10 cellular contexts compared by ENCODE assay signal in genomic region chr4:123587983-123588494, GRCh38.
A peak's percentile ranks its signal among the peaks of the same experiment; 100 is the strongest.
DNase-seq lines count a peak whose midpoint lies in the region; ATAC-seq and TF ChIP-seq lines count a peak whose summit lies in the region.
"Had no signal": no experiment of that assay in that cellular context is flagged by ENCODE, and none has a peak within 500 bp of the region (broad histone marks: within the 10 kb centered on the region; RNA-seq: fewer than 3 reads in every experiment).

No MANE protein-coding gene starts in this region.

- H3K4me3 Mint-ChIP-seq in osteocyte (ENCODE audit: unreplicated experiment) (peak overlapping the region; percentile 29), T-cell (no peak overlapping the region)
- H3K4me3 Mint-ChIP-seq: stimulated activated naive CD8-positive, alpha-beta T cell treated with anti-CD3 and anti-CD28 coated beads, Interleukin-15, Interleukin-2, amounts not matched to agents 100 ng/mL and 50 ng/mL, for 24 hours had no signal

- no peaks in the 10 kb centered on the region for H3K9me3 ChIP-seq in colonic mucosa
- H3K9me3 ChIP-seq: adrenal gland had no signal

- H3K9me3 Mint-ChIP-seq in osteocyte (ENCODE audit: unreplicated experiment), result no peaks in the 10 kb centered on the region
- H3K9me3 Mint-ChIP-seq in T-cell, result no peaks in the 10 kb centered on the region
- H3K9me3 Mint-ChIP-seq: stimulated activated naive CD8-positive, alpha-beta T cell treated with anti-CD3 and anti-CD28 coated beads, Interleukin-15, Interleukin-2, amounts not matched to agents 100 ng/mL and 50 ng/mL, for 24 hours had no signal

- H3K36me3 ChIP-seq in colonic mucosa, result no peaks in the 10 kb centered on the region
- H3K36me3 ChIP-seq: adrenal gland had no signal

- POLR2A ChIA-PET in T-cell (lab: Charles Lee), result no interaction called here

- CTCF ChIA-PET in T-cell (lab: Charles Lee), result no interaction called here

- H3K4me3 ChIP-seq in colonic mucosa, result no peak overlapping the region
- H3K4me3 ChIP-seq: adrenal gland had no signal

- intact Hi-C loops in colonic mucosa (cut with DNase I), result no loop called here

- H3K27me3 ChIP-seq in colonic mucosa, result no peaks in the 10 kb centered on the region
- H3K27me3 ChIP-seq: adrenal gland had no signal

- TF ChIP-seq CTCF in colonic mucosa (IDR thresholded peaks at IDR 0.05) (no peak), osteocyte (IDR thresholded peaks at IDR 0.05) (no peak)

- H3K27me3 Mint-ChIP-seq in osteocyte (ENCODE audit: unreplicated experiment) (no peaks in the 10 kb centered on the region), T-cell (no peaks in the 10 kb centered on the region)
- H3K27me3 Mint-ChIP-seq: stimulated activated naive CD8-positive, alpha-beta T cell treated with anti-CD3 and anti-CD28 coated beads, Interleukin-15, Interleukin-2, amounts not matched to agents 100 ng/mL and 50 ng/mL, for 24 hours had no signal

- ATAC-seq in GM21529 (IDR thresholded peaks at IDR 0.05; ENCODE audit: unreplicated experiment) (peak; percentile 3), T-cell (replicated peaks in 1 of 4) (no peak)

- no peaks in the 10 kb centered on the region for H3K36me3 Mint-ChIP-seq in osteocyte (ENCODE audit: unreplicated experiment)
- H3K36me3 Mint-ChIP-seq in T-cell, result no peaks in the 10 kb centered on the region

- peaks cover 7% of the 10 kb centered on the region for H3K4me1 ChIP-seq in colonic mucosa

- H3K27ac Mint-ChIP-seq in osteocyte (ENCODE audit: unreplicated experiment) (peak overlapping the region; percentile 92), T-cell (no peak overlapping the region)
- H3K27ac Mint-ChIP-seq: stimulated activated naive CD8-positive, alpha-beta T cell treated with anti-CD3 and anti-CD28 coated beads, Interleukin-15, Interleukin-2, amounts not matched to agents 100 ng/mL and 50 ng/mL, for 24 hours had no signal

- H3K27ac ChIP-seq in colonic mucosa, result peak overlapping the region; percentile 85
- H3K27ac ChIP-seq: adrenal gland had no signal

- peak; percentile 56 for DNase-seq in AG08396 (ENCODE audit: low spot score)
- peak; percentile 93 for DNase-seq in NCI-H146 (lab: John Stamatoyannopoulos, UW)
- peak; percentile 86 for DNase-seq in colonic mucosa
- DNase-seq in osteocyte (ENCODE audit: extremely low spot score, unreplicated experiment), result peak; percentile 86
- no peak for DNase-seq in activated effector memory CD4-positive, alpha-beta T cell treated with anti-CD3 and anti-CD28 coated beads, Interleukin-2, amount 50 U/mL, for 16 hours
- no peak for DNase-seq in RPMI8226
- no peak for DNase-seq in T-cell

- H3K9ac ChIP-seq in colonic mucosa (ENCODE audit: low read depth in 2 of 2, low read length in 2 of 2), result peak overlapping the region in 1 of 2 donors; percentile 70

- H3K4me1 Mint-ChIP-seq in osteocyte (ENCODE audit: unreplicated experiment), result peaks cover 27% of the 10 kb centered on the region
- H3K4me1 Mint-ChIP-seq in T-cell, result no peaks in the 10 kb centered on the region

Comparison
In these comparisons a context has a peak if more than half of its experiments do, and no peak if none do; other contexts are left out.
1. DNase-seq: peak in AG08396 (single experiment), NCI-H146 (single experiment), colonic mucosa (single experiment) and osteocyte (single experiment); none in activated effector memory CD4-positive, alpha-beta T cell treated with anti-CD3 and anti-CD28 coated beads, Interleukin-2, amount 50 U/mL, for 16 hours (single experiment), RPMI8226 (single experiment) and T-cell (0 of 34).